19 cellular contexts compared by ENCODE assay signal in the genomic region with DNA sequence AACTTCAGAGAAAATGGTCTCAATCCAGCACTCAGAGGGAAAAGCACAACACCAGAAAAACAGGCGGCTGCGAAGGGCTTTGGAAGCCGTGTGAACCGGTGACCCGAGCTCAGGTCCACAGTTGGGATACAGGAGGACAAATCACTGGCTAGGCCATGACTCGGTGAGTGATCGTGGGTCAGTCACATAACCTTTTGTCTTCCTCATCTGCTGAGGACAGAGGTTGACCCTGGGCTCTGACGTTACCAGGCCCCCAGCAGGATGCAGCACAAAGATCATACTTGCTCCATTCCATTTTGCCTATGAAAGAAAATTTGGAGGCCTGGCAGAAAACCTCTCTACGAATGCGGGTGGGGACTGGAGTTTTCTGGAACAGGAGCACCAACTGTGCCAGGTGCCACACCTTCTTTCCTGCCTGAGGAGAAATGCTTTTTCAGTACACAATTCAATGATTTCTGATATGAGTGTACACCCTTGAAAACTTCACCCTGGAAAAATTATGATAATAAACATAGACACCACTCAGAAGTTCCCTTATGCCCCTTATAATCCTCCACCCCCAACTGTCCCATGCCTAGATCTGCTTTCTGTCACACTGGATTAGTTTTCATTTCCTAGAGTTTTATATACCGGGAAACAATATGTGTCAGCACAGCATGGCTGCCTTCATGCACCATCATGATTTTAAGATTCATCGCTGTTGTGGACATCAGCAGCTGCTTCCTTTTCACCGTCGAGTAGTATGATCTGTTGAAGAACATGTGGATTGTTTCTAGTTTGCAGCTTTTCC.
DNase-seq lines count a peak whose midpoint lies in the region; ATAC-seq and TF ChIP-seq lines count a peak whose summit lies in the region.
"Had no signal": no experiment of that assay in that cellular context is flagged by ENCODE, and none has a peak within 500 bp of the region (broad histone marks: within the 10 kb centered on the region; RNA-seq: fewer than 3 reads in every experiment).

No MANE protein-coding gene starts in this region.

- TF ChIP-seq CTCF in GM23338 (conservative IDR thresholded peaks at IDR 0.05; ENCODE audit: low read depth in 2 of 2) (no peak), endodermal cell (conservative IDR thresholded peaks at IDR 0.05) (no peak), neural progenitor cell (IDR thresholded peaks at IDR 0.05) (no peak), MM.1S (IDR thresholded peaks at IDR 0.05; ENCODE audit: low read length) (no peak)

- H3K36me3 Mint-ChIP-seq in GM23338 (ENCODE audit: low read depth) (no peaks in the 10 kb centered on the region), endodermal cell (ENCODE audit: low read depth) (no peaks in the 10 kb centered on the region), neural progenitor cell (no peaks in the 10 kb centered on the region)
- H3K36me3 Mint-ChIP-seq: CD8-positive, alpha-beta T cell had no signal

- ATAC-seq in GM23338 = no peak
- no peak for ATAC-seq in GM19324 (IDR thresholded peaks at IDR 0.05; ENCODE audit: low FRiP score, unreplicated experiment)
- ATAC-seq: A549; CD8-positive, alpha-beta T cell had no signal

- no peaks in the 10 kb centered on the region for H3F3A ChIP-seq in GM23338 (replicated peaks; ENCODE audit: low read depth)
- H3F3A ChIP-seq in neural progenitor cell (ENCODE audit: low read depth) = no peaks in the 10 kb centered on the region
- H3F3A ChIP-seq in MM.1S (ENCODE audit: insufficient read depth, low read length) = no peaks in the 10 kb centered on the region

- H3K27ac Mint-ChIP-seq in GM23338 (no peak overlapping the region), endodermal cell (no peak overlapping the region), neural progenitor cell (peak overlapping the region; percentile 74)
- H3K27ac Mint-ChIP-seq: B cell; CD4-positive, alpha-beta T cell; CD8-positive, alpha-beta T cell had no signal

- H3K4me3 ChIP-seq in GM23338 (no peak overlapping the region), endodermal cell (ENCODE audit: low read length) (no peak overlapping the region), neural progenitor cell (no peak overlapping the region), MM.1S (ENCODE audit: low read length) (no peak overlapping the region)
- H3K4me3 ChIP-seq: A549; BLaER1 treated with 17β-estradiol and CSF1 and Interleukin-3, amounts not matched to agents 10 nM and 100 nM had no signal

- H4K20me1 ChIP-seq in GM23338 (replicated peaks; ENCODE audit: insufficient read depth) (no peaks in the 10 kb centered on the region), neural progenitor cell (ENCODE audit: low read depth) (no peaks in the 10 kb centered on the region), MM.1S (ENCODE audit: insufficient read depth, low read length) (no peaks in the 10 kb centered on the region)
- H4K20me1 ChIP-seq: BLaER1 treated with 17β-estradiol and CSF1 and Interleukin-3, amounts not matched to agents 10 nM and 100 nM had no signal

- H3K27me3 ChIP-seq in GM23338 (ENCODE audit: insufficient read depth) (no peaks in the 10 kb centered on the region), endodermal cell (ENCODE audit: control insufficient read depth, insufficient read depth, low read length, poor library complexity, severe bottlenecking) (no peaks in the 10 kb centered on the region), neural progenitor cell (no peaks in the 10 kb centered on the region), MM.1S (replicated peaks; ENCODE audit: insufficient read depth, low read length) (no peaks in the 10 kb centered on the region)
- H3K27me3 ChIP-seq: BLaER1 treated with 17β-estradiol and CSF1 and Interleukin-3, amounts not matched to agents 10 nM and 100 nM had no signal

- H3K27me3 Mint-ChIP-seq in GM23338 (ENCODE audit: insufficient read depth, low read depth, poor library complexity) (peaks cover 3% of the 10 kb centered on the region), endodermal cell (ENCODE audit: insufficient read depth) (no peaks in the 10 kb centered on the region), neural progenitor cell (ENCODE audit: insufficient read depth, low read depth) (peaks cover 8% of the 10 kb centered on the region)

- H3K4me3 Mint-ChIP-seq in GM23338 = no peak overlapping the region
- no peak overlapping the region for H3K4me3 Mint-ChIP-seq in endodermal cell
- peak overlapping the region; percentile 32 for H3K4me3 Mint-ChIP-seq in neural progenitor cell
- H3K4me3 Mint-ChIP-seq: B cell; CD4-positive, alpha-beta T cell; CD8-positive, alpha-beta T cell had no signal

- H3K79me2 ChIP-seq in GM23338 (replicated peaks; ENCODE audit: insufficient read depth) (no peaks in the 10 kb centered on the region), neural progenitor cell (ENCODE audit: low read depth) (no peaks in the 10 kb centered on the region), MM.1S (ENCODE audit: low read length) (no peaks in the 10 kb centered on the region)

- 88 to 98% methylated on average over 9 to 14 of the region's 14 CpGs for WGBS in endodermal cell (ENCODE audit: insufficient coverage in 1 of 2, insufficient read length in 1 of 2), 2 experiments

- H3K9ac ChIP-seq in endodermal cell (ENCODE audit: extremely low read depth, low read length, poor library complexity, severe bottlenecking) = no peak overlapping the region
- H3K9ac ChIP-seq in neural progenitor cell = no peak overlapping the region
- H3K9ac ChIP-seq in MM.1S (ENCODE audit: low read length) = no peak overlapping the region
- H3K9ac ChIP-seq: BLaER1 treated with 17β-estradiol and CSF1 and Interleukin-3, amounts not matched to agents 10 nM and 100 nM had no signal

- DNase-seq in GM23338 (ENCODE audit: low spot score) = no peak
- DNase-seq in dermis blood vessel endothelial cell = peak; percentile 15
- no peak for DNase-seq in endodermal cell
- no peak for DNase-seq in neural progenitor cell (ENCODE audit: low spot score)
- DNase-seq in MM.1S = no peak
- no peak for DNase-seq in NCI-H510A treated with DMSO at 0.1 percent for 48 hours (lab: John Stamatoyannopoulos, UW)
- DNase-seq: AML-193; Caco-2; Calu3; CD4-positive, alpha-beta T cell; CD8-positive, alpha-beta T cell; DMS79 treated with DMSO at 0.1 percent for 48 hours; GF-D8 had no signal

- H3K4me1 Mint-ChIP-seq in GM23338 = no peaks in the 10 kb centered on the region
- no peaks in the 10 kb centered on the region for H3K4me1 Mint-ChIP-seq in endodermal cell
- H3K4me1 Mint-ChIP-seq in neural progenitor cell = peaks cover 39% of the 10 kb centered on the region
- H3K4me1 Mint-ChIP-seq: B cell had no signal

- H3K4me1 ChIP-seq in GM23338 (ENCODE audit: insufficient read depth) = no peaks in the 10 kb centered on the region
- no peaks in the 10 kb centered on the region for H3K4me1 ChIP-seq in endodermal cell (ENCODE audit: control insufficient read depth, insufficient read depth, low read length)
- peaks cover 5% of the 10 kb centered on the region for H3K4me1 ChIP-seq in neural progenitor cell
- H3K4me1 ChIP-seq in MM.1S (ENCODE audit: low read length) = no peaks in the 10 kb centered on the region
- H3K4me1 ChIP-seq: A549, Caco-2 had no signal

- H2AFZ ChIP-seq in GM23338 = 0 out of 2 replicates have a peak overlapping the region, but pooled peaks have one; percentile 56
- H2AFZ ChIP-seq in neural progenitor cell (replicated peaks) = no peak overlapping the region
- H2AFZ ChIP-seq in MM.1S (ENCODE audit: low read length) = no peak overlapping the region

- H3K4me2 ChIP-seq in GM23338 (no peak overlapping the region), neural progenitor cell (peak overlapping the region; percentile 3), MM.1S (ENCODE audit: low read depth, low read length) (no peak overlapping the region)
- H3K4me2 ChIP-seq: A549; BLaER1 treated with 17β-estradiol and CSF1 and Interleukin-3, amounts not matched to agents 10 nM and 100 nM had no signal

- H3K9me2 ChIP-seq in GM23338 (ENCODE audit: insufficient read depth) = no peaks in the 10 kb centered on the region
- no peaks in the 10 kb centered on the region for H3K9me2 ChIP-seq in MM.1S (replicated peaks; ENCODE audit: insufficient read depth, low read length)

- H3K36me3 ChIP-seq in GM23338 (ENCODE audit: insufficient read depth) (no peaks in the 10 kb centered on the region), endodermal cell (ENCODE audit: control insufficient read depth, insufficient read depth, low read length) (no peaks in the 10 kb centered on the region), neural progenitor cell (no peaks in the 10 kb centered on the region), MM.1S (replicated peaks; ENCODE audit: insufficient read depth, low read length) (no peaks in the 10 kb centered on the region)
- H3K36me3 ChIP-seq: BLaER1 treated with 17β-estradiol and CSF1 and Interleukin-3, amounts not matched to agents 10 nM and 100 nM had no signal

- H3K9me3 Mint-ChIP-seq in GM23338 (no peaks in the 10 kb centered on the region), endodermal cell (no peaks in the 10 kb centered on the region), neural progenitor cell (no peaks in the 10 kb centered on the region)
- H3K9me3 Mint-ChIP-seq: CD4-positive, alpha-beta T cell; CD8-positive, alpha-beta T cell had no signal

- no peaks in the 10 kb centered on the region for H3K9me3 ChIP-seq in endodermal cell (ENCODE audit: control insufficient read depth, low read length)
- no peaks in the 10 kb centered on the region for H3K9me3 ChIP-seq in neural progenitor cell (ENCODE audit: low read depth)
- H3K9me3 ChIP-seq in MM.1S (replicated peaks; ENCODE audit: insufficient read depth, low read length) = no peaks in the 10 kb centered on the region
- H3K9me3 ChIP-seq: A549, Caco-2 had no signal

- H3K27ac ChIP-seq in GM23338 (ENCODE audit: low read depth) = no peak overlapping the region
- peak overlapping the region; percentile 70 for H3K27ac ChIP-seq in endodermal cell (ENCODE audit: low read depth, low read length)
- no peak overlapping the region for H3K27ac ChIP-seq in neural progenitor cell
- no peak overlapping the region for H3K27ac ChIP-seq in MM.1S (ENCODE audit: low read length)
- H3K27ac ChIP-seq: 22Rv1; A549; BLaER1 treated with 17β-estradiol and CSF1 and Interleukin-3, amounts not matched to agents 10 nM and 100 nM; C4-2B had no signal
